ENCODE assay signal across 26 cellular contexts in the genomic region with DNA sequence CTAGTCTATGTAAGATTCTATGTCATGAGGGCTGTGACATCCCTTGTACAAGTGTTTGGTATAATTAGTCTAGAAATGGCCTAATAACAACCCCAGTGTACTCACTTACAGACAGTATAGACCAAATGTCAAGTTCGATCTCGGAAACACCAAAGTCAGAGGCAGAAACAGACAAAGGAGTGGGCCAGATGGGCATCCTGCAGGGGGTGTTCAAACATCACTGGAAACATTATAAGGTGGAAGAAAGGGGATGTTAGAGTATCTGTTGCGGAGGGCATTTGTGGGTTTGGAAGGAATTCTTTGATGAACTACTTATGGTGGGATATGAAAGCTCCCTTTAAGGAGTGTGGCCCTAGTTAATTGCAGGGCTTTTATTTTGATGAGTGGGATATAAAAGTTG.
A peak's percentile ranks its signal among the peaks of the same experiment; 100 is the strongest.
DNase-seq lines count a peak whose midpoint lies in the region; ATAC-seq, FAIRE-seq and TF ChIP-seq lines count a peak whose summit lies in the region.
"Had no signal": no experiment of that assay in that cellular context is flagged by ENCODE, and none has a peak within 500 bp of the region (broad histone marks: within the 10 kb centered on the region; RNA-seq: fewer than 3 reads in every experiment).

No MANE protein-coding gene starts in this region.

- H3K79me2 ChIP-seq in OCI-LY7 (ENCODE audit: insufficient read depth, low read depth, low read length) (no peaks in the 10 kb centered on the region), H1 (ENCODE audit: control insufficient read depth in 1 of 2, insufficient read depth in 2 of 2, low read length in 2 of 2) (no peaks in the 10 kb centered on the region)

- no peak overlapping the region for H2BK20ac ChIP-seq in H1 (ENCODE audit: low read length)

- no peak overlapping the region for H4K8ac ChIP-seq in H1 (ENCODE audit: extremely low read depth, insufficient read depth, low read length)

- 85% methylated on average over 3 of the region's 3 CpGs; no CpG with 5 or more reads in 1 of the 2 experiments for WGBS in H1 (ENCODE audit: extremely low coverage in 1 of 2, insufficient coverage in 1 of 2, insufficient read length in 1 of 2, insufficient replicate concordance in 2 of 2, low coverage in 1 of 2, low lambda C conversion rate in 2 of 2, missing lambda C conversion rate in 1 of 2), 2 experiments

- FAIRE-seq in H1 (lab: Jason Lieb, UNC), result no peak
- FAIRE-seq: keratinocyte, pancreas had no signal

- no peak overlapping the region for H2BK5ac ChIP-seq in H1 (ENCODE audit: low read depth, low read length)

- POLR2A ChIA-PET in OCI-LY7 (lab: Charles Lee), result no interaction called here
- POLR2A ChIA-PET in H1 (lab: Charles Lee; ENCODE audit: partially characterized antibody), result no interaction called here

- H2AFZ ChIP-seq in OCI-LY7 (ENCODE audit: low read length), result no peak overlapping the region
- no peak overlapping the region for H2AFZ ChIP-seq in H1 (ENCODE audit: low read length)
- H2AFZ ChIP-seq: PC-9 had no signal

- H4K5ac ChIP-seq in H1 (ENCODE audit: insufficient read length, low read depth, low read length), result no peak overlapping the region

- H3K27me3 Mint-ChIP-seq in natural killer cell (ENCODE audit: low read depth in 2 of 2), result no peaks in the 10 kb centered on the region
- H3K27me3 Mint-ChIP-seq in natural killer cell treated with Interleukin-12 subunit alpha and Interleukin-12 subunit beta and Interleukin-15 and Interleukin-18, amount 100 ng/mL, for 72 hours, result no peaks in the 10 kb centered on the region

- intact Hi-C loops in natural killer cell (cut with micrococcal nuclease), result no loop called here
- intact Hi-C loops in OCI-LY7 (cut with micrococcal nuclease; ENCODE audit: unreplicated experiment), result no loop called here

- H3K4me2 ChIP-seq in OCI-LY7 (ENCODE audit: low read length), result no peak overlapping the region
- no peak overlapping the region for H3K4me2 ChIP-seq in H1 (ENCODE audit: insufficient read depth in 1 of 2, low read depth in 2 of 2, low read length in 2 of 2)
- H3K4me2 ChIP-seq: PC-9 had no signal

- no peak overlapping the region for H3K27ac ChIP-seq in OCI-LY7 (ENCODE audit: low read depth, low read length, poor library complexity, severe bottlenecking)
- H3K27ac ChIP-seq in H1 (ENCODE audit: low read depth, low read length), result no peak overlapping the region
- H3K27ac ChIP-seq: epithelial cell of prostate, pancreas, PC-9, sigmoid colon had no signal

- H3K4me3 ChIP-seq in OCI-LY7 (ENCODE audit: low read depth, low read length, poor library complexity, severe bottlenecking) (no peak overlapping the region), H1 (ENCODE audit: extremely low read depth in 1 of 4, insufficient read depth in 2 of 4, low read depth in 3 of 4, low read length in 4 of 4) (no peak overlapping the region)
- H3K4me3 ChIP-seq: dorsolateral prefrontal cortex, pancreas, PC-9, sigmoid colon had no signal

- H2AK5ac ChIP-seq in H1 (ENCODE audit: low read depth, low read length), result no peak overlapping the region

- H3K27ac Mint-ChIP-seq in natural killer cell, result peak overlapping the region; percentile 7 to 42
- no peak overlapping the region for H3K27ac Mint-ChIP-seq in natural killer cell treated with Interleukin-12 subunit alpha and Interleukin-12 subunit beta and Interleukin-15 and Interleukin-18, amount 100 ng/mL, for 72 hours
- H3K27ac Mint-ChIP-seq: CD8-positive, alpha-beta T cell had no signal

- TF ChIP-seq RAD21 in H1 (IDR thresholded peaks at IDR 0.05 in 1 of 2, conservative IDR thresholded peaks at IDR 0.05 in 1 of 2; ENCODE audit: low read depth in 2 of 2, low read length in 2 of 2), result peak; percentile 49 to 62

- peaks cover 40% of the 10 kb centered on the region for H3K36me3 Mint-ChIP-seq in natural killer cell
- H3K36me3 Mint-ChIP-seq in natural killer cell treated with Interleukin-12 subunit alpha and Interleukin-12 subunit beta and Interleukin-15 and Interleukin-18, amount 100 ng/mL, for 72 hours, result no peaks in the 10 kb centered on the region

- CTCF ChIA-PET in OCI-LY7 (lab: Charles Lee; ENCODE audit: unreplicated experiment), result no interaction called here
- CTCF ChIA-PET in H1 (lab: Charles Lee; ENCODE audit: partially characterized antibody), result interaction anchor here (1.3 to 2.0 kb wide), 2 partner anchors 22 to 145 kb away, joined by 3 to 6 read pairs; no protein-coding TSS in a partner anchor

- no peak overlapping the region for H3K9ac ChIP-seq in H1 (replicated peaks in 1 of 4; ENCODE audit: extremely low read depth in 1 of 4, low read depth in 3 of 4, low read length in 3 of 4)

- no peak for DNase-seq in natural killer cell
- DNase-seq in natural killer cell treated with Interleukin-12 subunit alpha and Interleukin-12 subunit beta and Interleukin-15 and Interleukin-18, amount 100 ng/mL, for 72 hours (ENCODE audit: low spot score), result no peak
- DNase-seq in OCI-LY7 (ENCODE audit: low spot score), result no peak
- DNase-seq in H1 (ENCODE audit: low read depth in 1 of 2, low spot score in 2 of 2), result no peak
- no peak for DNase-seq in GM03348 (ENCODE audit: low spot score)
- DNase-seq in ureter (ENCODE audit: low spot score), result no peak
- DNase-seq in NCI-H1436 treated with DMSO at 0.1 percent for 48 hours (lab: John Stamatoyannopoulos, UW), result no peak
- DNase-seq: activated CD4-positive, alpha-beta T cell treated with anti-CD3 and anti-CD28 coated beads, Interleukin-2, amount 50 U/mL, for 4 hours; activated CD8-positive, alpha-beta memory T cell treated with anti-CD3 and anti-CD28 coated beads, Interleukin-2, amount 50 U/mL, for 48 hours; activated gamma-delta T cell; CD8-positive, alpha-beta T cell; DMS53; hippocampal formation; mammary epithelial cell; NCI-H1105; NCI-H2107; pancreas; PC-9; sigmoid colon; stimulated activated naive CD4-positive, alpha-beta T cell; T-helper 2 cell had no signal

- H3K4me1 Mint-ChIP-seq in natural killer cell, result peaks cover 0 to 4% of the 10 kb centered on the region in 2 donors
- H3K4me1 Mint-ChIP-seq in natural killer cell treated with Interleukin-12 subunit alpha and Interleukin-12 subunit beta and Interleukin-15 and Interleukin-18, amount 100 ng/mL, for 72 hours (ENCODE audit: low read depth in 2 of 2), result no peaks in the 10 kb centered on the region

- TF ChIP-seq EP300 in H1 (IDR thresholded peaks at IDR 0.05; ENCODE audit: borderline replicate concordance in 1 of 2, low read depth in 2 of 2, low read length in 2 of 2), result no peak

- no peaks in the 10 kb centered on the region for H3K9me3 Mint-ChIP-seq in natural killer cell
- no peaks in the 10 kb centered on the region for H3K9me3 Mint-ChIP-seq in natural killer cell treated with Interleukin-12 subunit alpha and Interleukin-12 subunit beta and Interleukin-15 and Interleukin-18, amount 100 ng/mL, for 72 hours
- H3K9me3 Mint-ChIP-seq: CD8-positive, alpha-beta T cell had no signal

- H3K4me1 ChIP-seq in OCI-LY7 (ENCODE audit: insufficient read depth, low read length, poor library complexity, severe bottlenecking) (no peaks in the 10 kb centered on the region), H1 (replicated peaks in 1 of 4; ENCODE audit: control insufficient read depth in 3 of 4, insufficient read depth in 4 of 4, low read length in 3 of 4) (no peaks in the 10 kb centered on the region)
- H3K4me1 ChIP-seq: sigmoid colon had no signal

- no peaks in the 10 kb centered on the region for H3K9me2 ChIP-seq in OCI-LY7 (ENCODE audit: insufficient read depth, low read length)

- no peak overlapping the region for H2BK12ac ChIP-seq in H1 (ENCODE audit: low read depth, low read length)

- H3K14ac ChIP-seq in H1 (ENCODE audit: insufficient read length), result no peak overlapping the region

- H4K20me1 ChIP-seq in OCI-LY7 (ENCODE audit: insufficient read depth, low read length), result no peaks in the 10 kb centered on the region
- peaks cover 0 to 3% of the 10 kb centered on the region in 2 experiments for H4K20me1 ChIP-seq in H1 (replicated peaks in 1 of 2; ENCODE audit: control insufficient read depth in 1 of 2, insufficient read depth in 2 of 2, low read length in 2 of 2)

- no TSS peak for BruUV-seq in OCI-LY7 (replicated peaks; lab: Mats Ljungman, UMichigan)

- H3K79me1 ChIP-seq in H1 (ENCODE audit: low read depth, low read length), result no peaks in the 10 kb centered on the region

- TF ChIP-seq CTCF in natural killer cell (IDR thresholded peaks at IDR 0.05) (no peak), OCI-LY7 (conservative IDR thresholded peaks at IDR 0.05; ENCODE audit: low read length) (0 out of 2 replicates have a peak, but pooled peaks have one; percentile 27), H1 (IDR thresholded peaks at IDR 0.05; ENCODE audit: control extremely low read depth in 1 of 3, insufficient read depth in 1 of 3, low read depth in 1 of 3, low read length in 3 of 3) (peak in 2 of 3 experiments; percentile 22 to 31; a peak in 2 of 4 replicates)

- no peaks in the 10 kb centered on the region for H3K27me3 ChIP-seq in H1 (replicated peaks in 1 of 4; ENCODE audit: control insufficient read depth in 3 of 4, extremely low read depth in 1 of 4, insufficient read depth in 3 of 4, low read length in 3 of 4)
- H3K27me3 ChIP-seq: dorsolateral prefrontal cortex, pancreas, sigmoid colon had no signal

- H3K4me3 Mint-ChIP-seq in natural killer cell, result no peak overlapping the region
- no peak overlapping the region for H3K4me3 Mint-ChIP-seq in natural killer cell treated with Interleukin-12 subunit alpha and Interleukin-12 subunit beta and Interleukin-15 and Interleukin-18, amount 100 ng/mL, for 72 hours
- H3K4me3 Mint-ChIP-seq: CD8-positive, alpha-beta T cell had no signal

- H3K56ac ChIP-seq in H1 (replicated peaks; ENCODE audit: insufficient read length, low read depth, low read length), result no peak overlapping the region

- H3K23me2 ChIP-seq in H1 (ENCODE audit: low read depth, low read length), result no peaks in the 10 kb centered on the region

- no peak overlapping the region for H3K23ac ChIP-seq in H1 (ENCODE audit: insufficient read length)

- peaks cover 83% of the 10 kb centered on the region for H3K36me3 ChIP-seq in OCI-LY7 (ENCODE audit: insufficient read depth, low read length)
- H3K36me3 ChIP-seq in H1 (ENCODE audit: control insufficient read depth in 2 of 4, insufficient read depth in 4 of 4, low read length in 3 of 4), result peaks cover 0 to 5% (median 3%) of the 10 kb centered on the region in 4 experiments; a peak in 5 of 8 replicates

- H3K9me3 ChIP-seq in OCI-LY7 (ENCODE audit: low read length) (no peaks in the 10 kb centered on the region), H1 (ENCODE audit: insufficient read depth in 2 of 2, low read depth in 1 of 2, low read length in 1 of 2) (no peaks in the 10 kb centered on the region)
- H3K9me3 ChIP-seq: pancreas, sigmoid colon had no signal

- no peak overlapping the region for H3K4ac ChIP-seq in H1 (replicated peaks; ENCODE audit: insufficient read length, low read depth, low read length)

- no peak overlapping the region for H2BK120ac ChIP-seq in H1 (replicated peaks; ENCODE audit: low read depth, low read length)

- no peak for ATAC-seq in natural killer cell
- no peak for ATAC-seq in natural killer cell treated with Interleukin-12 subunit alpha and Interleukin-12 subunit beta and Interleukin-15 and Interleukin-18, amount 100 ng/mL, for 72 hours
- ATAC-seq in GM19452 (IDR thresholded peaks at IDR 0.05; ENCODE audit: unreplicated experiment), result no peak
- ATAC-seq: CD8-positive, alpha-beta T cell; HCT116; pancreas had no signal

- no peak overlapping the region for H2BK15ac ChIP-seq in H1 (ENCODE audit: low read length)

- H4K91ac ChIP-seq in H1 (replicated peaks; ENCODE audit: insufficient read length, low read length), result no peak overlapping the region

- TF ChIP-seq POLR2A in H1 (IDR thresholded peaks at IDR 0.05; ENCODE audit: control extremely low read depth in 1 of 2, low read depth in 2 of 2, low read length in 2 of 2), result no peak

- no peak overlapping the region for H3K18ac ChIP-seq in H1 (ENCODE audit: extremely low read depth, low read length)

Comparison
In these comparisons a context has a peak if more than half of its experiments do, and no peak if none do; other contexts are left out.
1. H3K27ac Mint-ChIP-seq: peak in natural killer cell (2 of 2); none in natural killer cell treated with Interleukin-12 subunit alpha and Interleukin-12 subunit beta and Interleukin-15 and Interleukin-18, amount 100 ng/mL, for 72 hours (0 of 2).